2 cellular contexts compared by ENCODE assay signal in the genomic region with DNA sequence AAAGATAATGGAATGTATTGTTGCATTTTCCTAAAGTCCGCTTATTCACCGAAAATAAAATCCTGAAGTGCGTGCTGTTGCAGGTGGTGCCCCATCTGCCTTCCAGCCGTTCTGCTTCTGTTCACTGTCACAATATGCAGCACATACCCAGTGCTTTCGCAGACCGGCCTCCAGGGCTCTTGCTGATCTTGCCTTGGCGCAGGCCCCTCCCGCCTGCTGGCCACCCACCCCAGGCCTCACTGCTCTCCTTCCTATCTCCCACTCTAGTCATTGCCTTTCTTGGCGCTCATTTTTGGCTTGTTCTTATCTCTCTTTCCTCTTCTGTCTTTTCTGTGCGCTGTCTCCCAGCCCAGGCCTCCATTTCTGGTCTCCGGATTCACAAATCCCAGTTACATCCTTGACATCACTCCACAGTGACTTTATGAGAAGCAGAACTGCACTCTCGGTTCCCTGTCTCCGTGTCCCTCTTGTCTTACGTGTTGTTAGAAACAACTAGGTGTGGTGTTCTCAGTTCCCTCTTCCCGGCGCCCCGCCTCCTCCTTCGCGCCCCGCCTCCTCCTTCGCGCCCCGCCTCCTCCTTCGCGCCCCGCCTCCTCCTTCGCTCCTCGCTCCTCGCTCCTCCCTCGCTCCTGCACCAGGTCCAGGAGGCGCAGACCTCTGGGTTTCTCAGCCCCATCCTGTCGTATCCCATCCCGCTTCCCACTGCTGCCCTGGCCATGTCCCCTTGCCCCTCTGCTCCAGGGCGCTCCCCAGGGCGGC.
TF ChIP-seq lines count a peak whose summit lies in the region.

No MANE protein-coding gene starts in this region.

TF ChIP-seq in HEK293, 187 proteins besides CTCF, POLR2A, EP300 and RAD21 (continued from another document):
- no peak for TF ChIP-seq ZNF302 (tag by site-specific recombination; IDR thresholded peaks at IDR 0.05; ENCODE audit: low read depth)
- 0 out of 2 replicates have a peak, but pooled peaks have one; percentile 13 for TF ChIP-seq KLF1 (tag by site-specific recombination; IDR thresholded peaks at IDR 0.05)
- TF ChIP-seq ZBTB48 (tag by site-specific recombination; IDR thresholded peaks at IDR 0.05), result no peak
- peak; percentile 63 for TF ChIP-seq KLF9 (tag by site-specific recombination; IDR thresholded peaks at IDR 0.05; ENCODE audit: low read depth)
- TF ChIP-seq ZNF426 (tag by site-specific recombination; IDR thresholded peaks at IDR 0.05), result no peak
- no peak for TF ChIP-seq KLF10 (tag by site-specific recombination; IDR thresholded peaks at IDR 0.05)
TF ChIP-seq in HEK293: peak in this region for 2.

TF ChIP-seq in K562, 482 proteins besides CTCF, POLR2A, EP300 and RAD21 (continued from another document):
- TF ChIP-seq NRF1 (conservative IDR thresholded peaks at IDR 0.05 in 1 of 2, IDR thresholded peaks at IDR 0.05 in 1 of 2), result 0 out of 4 replicates have a peak, but pooled peaks of 1 of the 2 experiments have one; percentile 20
- no peak for TF ChIP-seq TCF15 (CRISPR knock-in tag; IDR thresholded peaks at IDR 0.05)
- TF ChIP-seq MAZ (CRISPR knock-in tag; conservative IDR thresholded peaks at IDR 0.05 in 1 of 2, IDR thresholded peaks at IDR 0.05 in 1 of 2), result 0 out of 4 replicates have a peak, but pooled peaks of 1 of the 2 experiments have one; percentile 30
- 0 out of 2 replicates have a peak, but pooled peaks have one; percentile 4 for TF ChIP-seq EGR1 (conservative IDR thresholded peaks at IDR 0.05)
- peak; percentile 42; the same call in 1 of the 2 replicates for TF ChIP-seq ZNF263 (CRISPR knock-in tag; IDR thresholded peaks at IDR 0.05; ENCODE audit: borderline replicate concordance)
